Comparison of ENCODE assay signal across 8 cellular contexts in genomic region chr5:53089481-53089976, GRCh38.
DNase-seq lines count a peak whose midpoint lies in the region; ATAC-seq and TF ChIP-seq lines count a peak whose summit lies in the region.
"Had no signal": no experiment of that assay in that cellular context is flagged by ENCODE, and none has a peak within 500 bp of the region (broad histone marks: within the 10 kb centered on the region; RNA-seq: fewer than 3 reads in every experiment).

No MANE protein-coding gene starts in this region.

- H3K36me3 ChIP-seq in KMS-11 (ENCODE audit: insufficient read depth) (no peaks in the 10 kb centered on the region), HAP-1 (replicated peaks) (peaks cover 3% of the 10 kb centered on the region; the same call in 1 of the 2 replicates)

- H3K9ac ChIP-seq in KMS-11 = no peak overlapping the region

- in situ Hi-C loops in HAP-1 (cut with MboI; ENCODE audit: low sequenced_read_pairs) = no loop called here

- H3K27ac ChIP-seq in KMS-11 = no peak overlapping the region

- H3K4me1 ChIP-seq in KMS-11 (ENCODE audit: low read depth, poor library complexity, severe bottlenecking) = peaks cover 19% of the 10 kb centered on the region
- no peaks in the 10 kb centered on the region for H3K4me1 ChIP-seq in HAP-1

- no peaks in the 10 kb centered on the region for H3K9me3 ChIP-seq in HAP-1

- no peaks in the 10 kb centered on the region for H4K20me1 ChIP-seq in KMS-11 (ENCODE audit: insufficient read depth)

- H3K27me3 ChIP-seq in KMS-11 (ENCODE audit: insufficient read depth, low read depth) (no peaks in the 10 kb centered on the region; the same call in 1 of the 2 replicates), HAP-1 (ENCODE audit: low read depth) (no peaks in the 10 kb centered on the region)

- DNase-seq in foreskin melanocyte (peak; percentile 93), NOMO-1 (lab: John Stamatoyannopoulos, UW; ENCODE audit: unreplicated experiment in 2 of 2) (no peak), HAP-1 (ENCODE audit: low spot score in 2 of 2) (no peak), activated gamma-delta T cell (lab: John Stamatoyannopoulos, UW) (no peak)
- DNase-seq: NCI-H446 treated with DMSO at 0.1 percent for 48 hours had no signal

- H3K79me2 ChIP-seq in KMS-11 (ENCODE audit: insufficient read depth, low read depth) = no peaks in the 10 kb centered on the region

- peak overlapping the region; percentile 36 for H3K4me2 ChIP-seq in KMS-11

- no peak overlapping the region for H3K4me3 ChIP-seq in KMS-11 (IDR thresholded peaks at IDR 0.05; ENCODE audit: insufficient read depth, low read depth, low read length)
- H3K4me3 ChIP-seq in HAP-1 = no peak overlapping the region

- no peak for TF ChIP-seq CTCF in KMS-11 (conservative IDR thresholded peaks at IDR 0.05; ENCODE audit: low read depth, low read length)

- peak; percentile 91 for ATAC-seq in GM18907 (IDR thresholded peaks at IDR 0.05; ENCODE audit: unreplicated experiment)
- peak; percentile 66 for ATAC-seq in GM21737 (IDR thresholded peaks at IDR 0.05; ENCODE audit: unreplicated experiment)

- no peak overlapping the region for H2AFZ ChIP-seq in KMS-11 (ENCODE audit: low read depth)
